In the genomic region with DNA sequence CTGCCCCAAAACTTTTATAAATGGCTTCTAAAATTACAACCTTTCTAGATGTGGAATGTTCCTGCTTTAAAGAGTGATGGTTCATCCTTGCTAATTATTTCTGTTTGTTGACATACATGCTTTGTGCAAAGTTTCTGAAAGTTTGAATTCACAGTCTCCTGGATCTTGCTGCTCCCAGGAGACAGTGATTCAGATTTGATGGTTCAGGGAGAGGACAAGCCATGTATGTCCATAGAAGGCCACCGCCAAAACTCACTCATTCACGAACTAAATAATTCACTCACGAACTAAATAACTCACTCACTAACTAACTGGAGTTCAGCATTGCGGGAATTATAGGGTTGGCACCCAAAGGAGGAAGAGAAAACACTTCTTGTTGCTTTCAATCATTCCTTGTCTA, we compare ENCODE assay signal across 1 cellular context.
TF ChIP-seq lines count a peak whose summit lies in the region.

No MANE protein-coding gene starts in this region.

TF ChIP-seq in GM23338, 12 proteins besides CTCF, POLR2A, EP300 and RAD21 (continued from another document):
- TF ChIP-seq, protein P1, sequence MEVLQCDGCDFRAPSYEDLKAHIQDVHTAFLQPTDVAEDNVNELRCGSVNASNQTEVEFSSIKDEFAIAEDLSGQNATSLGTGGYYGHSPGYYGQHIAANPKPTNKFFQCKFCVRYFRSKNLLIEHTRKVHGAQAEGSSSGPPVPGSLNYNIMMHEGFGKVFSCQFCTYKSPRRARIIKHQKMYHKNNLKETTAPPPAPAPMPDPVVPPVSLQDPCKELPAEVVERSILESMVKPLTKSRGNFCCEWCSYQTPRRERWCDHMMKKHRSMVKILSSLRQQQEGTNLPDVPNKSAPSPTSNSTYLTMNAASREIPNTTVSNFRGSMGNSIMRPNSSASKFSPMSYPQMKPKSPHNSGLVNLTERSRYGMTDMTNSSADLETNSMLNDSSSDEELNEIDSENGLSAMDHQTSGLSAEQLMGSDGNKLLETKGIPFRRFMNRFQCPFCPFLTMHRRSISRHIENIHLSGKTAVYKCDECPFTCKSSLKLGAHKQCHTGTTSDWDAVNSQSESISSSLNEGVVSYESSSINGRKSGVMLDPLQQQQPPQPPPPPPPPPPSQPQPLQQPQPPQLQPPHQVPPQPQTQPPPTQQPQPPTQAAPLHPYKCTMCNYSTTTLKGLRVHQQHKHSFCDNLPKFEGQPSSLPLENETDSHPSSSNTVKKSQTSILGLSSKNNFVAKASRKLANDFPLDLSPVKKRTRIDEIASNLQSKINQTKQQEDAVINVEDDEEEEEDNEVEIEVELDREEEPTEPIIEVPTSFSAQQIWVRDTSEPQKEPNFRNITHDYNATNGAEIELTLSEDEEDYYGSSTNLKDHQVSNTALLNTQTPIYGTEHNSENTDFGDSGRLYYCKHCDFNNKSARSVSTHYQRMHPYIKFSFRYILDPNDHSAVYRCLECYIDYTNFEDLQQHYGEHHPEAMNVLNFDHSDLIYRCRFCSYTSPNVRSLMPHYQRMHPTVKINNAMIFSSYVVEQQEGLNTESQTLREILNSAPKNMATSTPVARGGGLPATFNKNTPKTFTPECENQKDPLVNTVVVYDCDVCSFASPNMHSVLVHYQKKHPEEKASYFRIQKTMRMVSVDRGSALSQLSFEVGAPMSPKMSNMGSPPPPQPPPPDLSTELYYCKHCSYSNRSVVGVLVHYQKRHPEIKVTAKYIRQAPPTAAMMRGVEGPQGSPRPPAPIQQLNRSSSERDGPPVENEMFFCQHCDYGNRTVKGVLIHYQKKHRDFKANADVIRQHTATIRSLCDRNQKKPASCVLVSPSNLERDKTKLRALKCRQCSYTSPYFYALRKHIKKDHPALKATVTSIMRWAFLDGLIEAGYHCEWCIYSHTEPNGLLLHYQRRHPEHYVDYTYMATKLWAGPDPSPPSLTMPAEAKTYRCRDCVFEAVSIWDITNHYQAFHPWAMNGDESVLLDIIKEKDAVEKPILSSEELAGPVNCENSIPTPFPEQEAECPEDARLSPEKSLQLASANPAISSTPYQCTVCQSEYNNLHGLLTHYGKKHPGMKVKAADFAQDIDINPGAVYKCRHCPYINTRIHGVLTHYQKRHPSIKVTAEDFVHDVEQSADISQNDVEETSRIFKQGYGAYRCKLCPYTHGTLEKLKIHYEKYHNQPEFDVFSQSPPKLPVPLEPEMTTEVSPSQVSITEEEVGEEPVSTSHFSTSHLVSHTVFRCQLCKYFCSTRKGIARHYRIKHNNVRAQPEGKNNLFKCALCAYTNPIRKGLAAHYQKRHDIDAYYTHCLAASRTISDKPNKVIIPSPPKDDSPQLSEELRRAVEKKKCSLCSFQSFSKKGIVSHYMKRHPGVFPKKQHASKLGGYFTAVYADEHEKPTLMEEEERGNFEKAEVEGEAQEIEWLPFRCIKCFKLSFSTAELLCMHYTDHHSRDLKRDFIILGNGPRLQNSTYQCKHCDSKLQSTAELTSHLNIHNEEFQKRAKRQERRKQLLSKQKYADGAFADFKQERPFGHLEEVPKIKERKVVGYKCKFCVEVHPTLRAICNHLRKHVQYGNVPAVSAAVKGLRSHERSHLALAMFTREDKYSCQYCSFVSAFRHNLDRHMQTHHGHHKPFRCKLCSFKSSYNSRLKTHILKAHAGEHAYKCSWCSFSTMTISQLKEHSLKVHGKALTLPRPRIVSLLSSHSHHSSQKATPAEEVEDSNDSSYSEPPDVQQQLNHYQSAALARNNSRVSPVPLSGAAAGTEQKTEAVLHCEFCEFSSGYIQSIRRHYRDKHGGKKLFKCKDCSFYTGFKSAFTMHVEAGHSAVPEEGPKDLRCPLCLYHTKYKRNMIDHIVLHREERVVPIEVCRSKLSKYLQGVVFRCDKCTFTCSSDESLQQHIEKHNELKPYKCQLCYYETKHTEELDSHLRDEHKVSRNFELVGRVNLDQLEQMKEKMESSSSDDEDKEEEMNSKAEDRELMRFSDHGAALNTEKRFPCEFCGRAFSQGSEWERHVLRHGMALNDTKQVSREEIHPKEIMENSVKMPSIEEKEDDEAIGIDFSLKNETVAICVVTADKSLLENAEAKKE (CRISPR knock-in tag; IDR thresholded peaks at IDR 0.05) = no peak
- no peak for TF ChIP-seq EZH2 (IDR thresholded peaks at IDR 0.05; ENCODE audit: low read depth, unreplicated experiment)
- TF ChIP-seq NANOG (IDR thresholded peaks at IDR 0.05; ENCODE audit: borderline replicate concordance) = no peak
- TF ChIP-seq, protein P2, sequence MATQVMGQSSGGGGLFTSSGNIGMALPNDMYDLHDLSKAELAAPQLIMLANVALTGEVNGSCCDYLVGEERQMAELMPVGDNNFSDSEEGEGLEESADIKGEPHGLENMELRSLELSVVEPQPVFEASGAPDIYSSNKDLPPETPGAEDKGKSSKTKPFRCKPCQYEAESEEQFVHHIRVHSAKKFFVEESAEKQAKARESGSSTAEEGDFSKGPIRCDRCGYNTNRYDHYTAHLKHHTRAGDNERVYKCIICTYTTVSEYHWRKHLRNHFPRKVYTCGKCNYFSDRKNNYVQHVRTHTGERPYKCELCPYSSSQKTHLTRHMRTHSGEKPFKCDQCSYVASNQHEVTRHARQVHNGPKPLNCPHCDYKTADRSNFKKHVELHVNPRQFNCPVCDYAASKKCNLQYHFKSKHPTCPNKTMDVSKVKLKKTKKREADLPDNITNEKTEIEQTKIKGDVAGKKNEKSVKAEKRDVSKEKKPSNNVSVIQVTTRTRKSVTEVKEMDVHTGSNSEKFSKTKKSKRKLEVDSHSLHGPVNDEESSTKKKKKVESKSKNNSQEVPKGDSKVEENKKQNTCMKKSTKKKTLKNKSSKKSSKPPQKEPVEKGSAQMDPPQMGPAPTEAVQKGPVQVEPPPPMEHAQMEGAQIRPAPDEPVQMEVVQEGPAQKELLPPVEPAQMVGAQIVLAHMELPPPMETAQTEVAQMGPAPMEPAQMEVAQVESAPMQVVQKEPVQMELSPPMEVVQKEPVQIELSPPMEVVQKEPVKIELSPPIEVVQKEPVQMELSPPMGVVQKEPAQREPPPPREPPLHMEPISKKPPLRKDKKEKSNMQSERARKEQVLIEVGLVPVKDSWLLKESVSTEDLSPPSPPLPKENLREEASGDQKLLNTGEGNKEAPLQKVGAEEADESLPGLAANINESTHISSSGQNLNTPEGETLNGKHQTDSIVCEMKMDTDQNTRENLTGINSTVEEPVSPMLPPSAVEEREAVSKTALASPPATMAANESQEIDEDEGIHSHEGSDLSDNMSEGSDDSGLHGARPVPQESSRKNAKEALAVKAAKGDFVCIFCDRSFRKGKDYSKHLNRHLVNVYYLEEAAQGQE (IDR thresholded peaks at IDR 0.05; ENCODE audit: unreplicated experiment) = no peak
- TF ChIP-seq STAT1 (IDR thresholded peaks at IDR 0.05; ENCODE audit: unreplicated experiment) = no peak
- no peak for TF ChIP-seq ZNF331 (CRISPR knock-in tag; IDR thresholded peaks at IDR 0.05; ENCODE audit: low read depth)
- TF ChIP-seq ZNF114 (CRISPR knock-in tag; IDR thresholded peaks at IDR 0.05) = no peak
- TF ChIP-seq POLR2AphosphoS5 (IDR thresholded peaks at IDR 0.05; ENCODE audit: low read depth) = no peak
- TF ChIP-seq JUNB (IDR thresholded peaks at IDR 0.05; ENCODE audit: unreplicated experiment) = no peak
